Comparison of ENCODE assay signal across 8 cellular contexts in genomic region chr3:11271986-11272904, GRCh38. TPM values are rescaled to one million over a fixed set of nuclear protein-coding genes. Genes with fewer than 3 reads are reported as not detected.
DNase-seq lines count a peak whose midpoint lies in the region; ATAC-seq lines count a peak whose summit lies in the region.

Gene ATG7 (plus strand): TSS chr3:11272397. CDS start chr3:11298696, 26,299 bp downstream.

- H3K9me3 Mint-ChIP-seq in effector memory CD8-positive, alpha-beta T cell, result no peaks in the 10 kb centered on the region
- peaks cover 7% of the 10 kb centered on the region for H3K9me3 Mint-ChIP-seq in memory B cell

- peak within 1 kb of the TSS; percentile 94 to 97 for H3K4me3 Mint-ChIP-seq in effector memory CD8-positive, alpha-beta T cell
- peak within 1 kb of the TSS; percentile 97 for H3K4me3 Mint-ChIP-seq in memory B cell

- ATAC-seq in GM21360 (IDR thresholded peaks at IDR 0.05; ENCODE audit: unreplicated experiment) (peak; percentile 95), memory B cell (ENCODE audit: low read depth) (peak; percentile 95)
- ATAC-seq in effector memory CD8-positive, alpha-beta T cell (replicated peaks), result peak; percentile 93

- peak within 1 kb of the TSS; percentile 99 for H3K27ac Mint-ChIP-seq in effector memory CD8-positive, alpha-beta T cell
- H3K27ac Mint-ChIP-seq in memory B cell, result peak within 1 kb of the TSS; percentile 99

- H3K27me3 Mint-ChIP-seq in effector memory CD8-positive, alpha-beta T cell, result peaks cover 0 to 3% of the 10 kb centered on the region in 2 donors
- H3K27me3 Mint-ChIP-seq in memory B cell, result no peaks in the 10 kb centered on the region

- DNase-seq in COLO829 (ENCODE audit: low spot score) (peak; percentile 93), HT1080 (ENCODE audit: low read depth) (peak; percentile 95), NOMO-1 treated with DMSO at 0.1 percent for 48 hours (lab: John Stamatoyannopoulos, UW; ENCODE audit: unreplicated experiment) (peak; percentile 93), memory B cell (ENCODE audit: low spot score in 2 of 2) (peak; percentile 95 to 96)
- DNase-seq in activated CD8-positive, alpha-beta memory T cell treated with anti-CD3 and anti-CD28 coated beads for 4 hours (ENCODE audit: low read depth in 2 of 2), result peak; percentile 93 to 94
- peak; percentile 95 for DNase-seq in effector memory CD8-positive, alpha-beta T cell
- DNase-seq in stimulated activated CD8-positive, alpha-beta memory T cell treated with anti-CD3 and anti-CD28 coated beads, Interleukin-12 subunit alpha, Interleukin-12 subunit beta, amount 100 ng/mL, for 24 hours (ENCODE audit: extremely low read depth), result peak; percentile 92

- peaks cover 25 to 39% of the 10 kb centered on the region in 2 donors for H3K4me1 Mint-ChIP-seq in effector memory CD8-positive, alpha-beta T cell (ENCODE audit: low read depth in 2 of 2)
- peaks cover 30% of the 10 kb centered on the region for H3K4me1 Mint-ChIP-seq in memory B cell

- H3K36me3 Mint-ChIP-seq in effector memory CD8-positive, alpha-beta T cell (ENCODE audit: insufficient read depth), result peaks cover 20% of the 10 kb centered on the region
- peaks cover 20% of the 10 kb centered on the region for H3K36me3 Mint-ChIP-seq in memory B cell

RNA-seq across cellular contexts. Expression of gene ATG7, which starts in this region (rescaled TPM):
- 42.3 and 44.4 TPM in 2 replicates for total RNA-seq in HT1080 (2014; rRNA removed; shearing (Covaris generic))
- polyA plus RNA-seq in HT1080 (2015; cell fraction: cytosol; rRNA removed), result 47.5 and 55.8 TPM in 2 replicates
- 89.8 and 105 TPM in 2 replicates for polyA plus RNA-seq in HT1080 (2015; cell fraction: nucleus; rRNA removed)

Comparison
In these comparisons a context has a peak if more than half of its experiments do, and no peak if none do; other contexts are left out.
1. Peak in every context shown above with its lines: DNase-seq and ATAC-seq.